In genomic region chr4:93759506-93759905, GRCh38 we compare ENCODE assay signal across 13 cellular contexts.
DNase-seq lines count a peak whose midpoint lies in the region; ATAC-seq and TF ChIP-seq lines count a peak whose summit lies in the region.
"Had no signal": no experiment of that assay in that cellular context is flagged by ENCODE, and none has a peak within 500 bp of the region (broad histone marks: within the 10 kb centered on the region; RNA-seq: fewer than 3 reads in every experiment).

No MANE protein-coding gene starts in this region.

- no peaks in the 10 kb centered on the region for H4K20me1 ChIP-seq in OCI-LY7 (ENCODE audit: insufficient read depth, low read length)
- no peaks in the 10 kb centered on the region for H4K20me1 ChIP-seq in Karpas-422 (ENCODE audit: insufficient read depth, low read depth, low read length)

- H3K4me1 ChIP-seq in OCI-LY7 (ENCODE audit: insufficient read depth, low read length, poor library complexity, severe bottlenecking) (no peaks in the 10 kb centered on the region), upper lobe of right lung (no peaks in the 10 kb centered on the region), Karpas-422 (ENCODE audit: low read length) (no peaks in the 10 kb centered on the region)

- intact Hi-C loops in OCI-LY7 (cut with micrococcal nuclease; ENCODE audit: unreplicated experiment): no loop called here
- intact Hi-C loops in upper lobe of right lung (cut with DNase I): no loop called here

- H3K27me3 ChIP-seq in upper lobe of right lung (no peaks in the 10 kb centered on the region), Karpas-422 (ENCODE audit: low read length) (no peaks in the 10 kb centered on the region)

- no peaks in the 10 kb centered on the region for H3K9me2 ChIP-seq in OCI-LY7 (ENCODE audit: insufficient read depth, low read length)
- H3K9me2 ChIP-seq in Karpas-422 (replicated peaks; ENCODE audit: insufficient read depth, low read length): no peaks in the 10 kb centered on the region

- peak; percentile 90 for ATAC-seq in upper lobe of right lung

- no peaks in the 10 kb centered on the region for H3K9me3 ChIP-seq in OCI-LY7 (ENCODE audit: low read length)
- no peaks in the 10 kb centered on the region for H3K9me3 ChIP-seq in upper lobe of right lung
- no peaks in the 10 kb centered on the region for H3K9me3 ChIP-seq in Karpas-422 (ENCODE audit: low read length)

- CTCF ChIA-PET in OCI-LY7 (lab: Charles Lee; ENCODE audit: unreplicated experiment): no interaction called here

- H2AFZ ChIP-seq in OCI-LY7 (ENCODE audit: low read length): peak overlapping the region; percentile 64; the same call in 1 of the 2 replicates
- no peak overlapping the region for H2AFZ ChIP-seq in Karpas-422 (ENCODE audit: low read length)

- H3K79me2 ChIP-seq in OCI-LY7 (ENCODE audit: insufficient read depth, low read depth, low read length) (no peaks in the 10 kb centered on the region), Karpas-422 (ENCODE audit: low read length) (no peaks in the 10 kb centered on the region)

- no peak overlapping the region for H3K27ac ChIP-seq in OCI-LY7 (ENCODE audit: low read depth, low read length, poor library complexity, severe bottlenecking)
- peak overlapping the region; percentile 17 for H3K27ac ChIP-seq in upper lobe of right lung
- no peak overlapping the region for H3K27ac ChIP-seq in Karpas-422 (ENCODE audit: low read length)
- no peak overlapping the region for H3K27ac ChIP-seq in coronary artery

- TF ChIP-seq CTCF in OCI-LY7 (conservative IDR thresholded peaks at IDR 0.05; ENCODE audit: low read length): no peak
- TF ChIP-seq CTCF in upper lobe of right lung (IDR thresholded peaks at IDR 0.05): no peak
- TF ChIP-seq CTCF in coronary artery (IDR thresholded peaks at IDR 0.05): no peak

- no peak overlapping the region for H3K9ac ChIP-seq in Karpas-422 (ENCODE audit: low read length)

- POLR2A ChIA-PET in OCI-LY7 (lab: Charles Lee): no interaction called here

- H3K36me3 ChIP-seq in OCI-LY7 (ENCODE audit: insufficient read depth, low read length) (no peaks in the 10 kb centered on the region), upper lobe of right lung (no peaks in the 10 kb centered on the region), Karpas-422 (ENCODE audit: insufficient read depth, low read length) (no peaks in the 10 kb centered on the region)

- no peak overlapping the region for H3K4me2 ChIP-seq in OCI-LY7 (ENCODE audit: low read length)
- no peak overlapping the region for H3K4me2 ChIP-seq in Karpas-422 (ENCODE audit: low read depth, low read length, poor library complexity, severe bottlenecking)

- H3K4me3 ChIP-seq in OCI-LY7 (ENCODE audit: low read depth, low read length, poor library complexity, severe bottlenecking) (no peak overlapping the region), upper lobe of right lung (no peak overlapping the region), Karpas-422 (ENCODE audit: low read length) (no peak overlapping the region), coronary artery (no peak overlapping the region)

- no TSS peak for BruUV-seq in OCI-LY7 (replicated peaks; lab: Mats Ljungman, UMichigan)

- DNase-seq in NOMO-1 treated with DMSO at 0.1 percent for 48 hours (lab: John Stamatoyannopoulos, UW; ENCODE audit: unreplicated experiment) (peak; percentile 4), NOMO-1 (lab: John Stamatoyannopoulos, UW; ENCODE audit: unreplicated experiment in 2 of 2) (no peak), OCI-LY7 (ENCODE audit: low spot score) (no peak), foreskin melanocyte (peak; percentile 88), upper lobe of right lung (no peak), Karpas-422 (no peak), NCI-H510A treated with DMSO at 0.1 percent for 48 hours (lab: John Stamatoyannopoulos, UW) (no peak), coronary artery (ENCODE audit: low spot score) (no peak)
- DNase-seq: activated CD4-positive, alpha-beta T cell treated with anti-CD3 and anti-CD28 coated beads, Interleukin-2, amount 50 U/mL, for 1 hour; activated naive CD8-positive, alpha-beta T cell treated with anti-CD3 and anti-CD28 coated beads, Interleukin-2, amount 10 ng/mL, durations not matched to agents 7 days and 5 days; activated T-cell treated with anti-CD3 and anti-CD28 coated beads, Interleukin-2, amount 50 U/mL, for 24 hours; HFFc6; NCI-H774 had no signal

Comparison
In these comparisons a context has a peak if more than half of its experiments do, and no peak if none do; other contexts are left out.
1. DNase-seq: peak in NOMO-1 treated with DMSO at 0.1 percent for 48 hours (single experiment) and foreskin melanocyte (single experiment); none in NOMO-1 (0 of 2), OCI-LY7 (single experiment), upper lobe of right lung (single experiment), Karpas-422 (single experiment), NCI-H510A treated with DMSO at 0.1 percent for 48 hours (single experiment) and coronary artery (single experiment).